ENCODE assay signal across 27 cellular contexts in the genomic region with DNA sequence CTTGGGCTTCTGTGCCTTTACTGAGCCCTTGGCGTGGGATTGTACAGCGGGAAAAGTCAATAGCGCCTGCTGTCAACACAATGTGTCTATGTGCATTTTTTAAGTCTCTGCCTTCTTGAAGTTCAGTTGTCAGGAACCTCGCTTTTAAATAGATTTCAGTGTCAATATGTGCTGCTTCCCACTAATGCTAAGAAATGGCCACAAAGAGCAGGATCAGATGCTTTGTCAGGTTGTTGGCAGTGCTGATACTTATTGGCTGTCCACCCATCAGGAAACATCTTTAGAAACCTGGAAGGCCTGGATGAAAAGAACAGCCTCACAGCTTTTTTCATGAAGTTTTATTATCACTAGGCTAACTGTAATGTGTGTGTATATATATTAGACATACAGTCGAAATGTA.
"Had no signal": no experiment of that assay in that cellular context is flagged by ENCODE, and none has a peak within 500 bp of the region (broad histone marks: within the 10 kb centered on the region; RNA-seq: fewer than 3 reads in every experiment).

No MANE protein-coding gene starts in this region.

- H3K36me3 ChIP-seq: left ventricle myocardium inferior, neutrophil, suprapubic skin, thoracic aorta, tibial artery, upper lobe of right lung had no signal

- H3K9ac ChIP-seq: parathyroid adenoma had no signal

- H3K27ac Mint-ChIP-seq: mesothelial cell of epicardium; naive B cell; natural killer cell; stimulated activated naive B cell treated with anti-CD40 and anti-IgM and Interleukin-4, amounts not matched to agents 10 μg/mL and 1 μg/mL and 100 μg/mL, for 72 hours; stimulated activated naive CD8-positive, alpha-beta T cell treated with anti-CD3 and anti-CD28 coated beads, Interleukin-15, Interleukin-2, amounts not matched to agents 100 ng/mL and 50 ng/mL, for 24 hours had no signal

- H3K9me3 Mint-ChIP-seq: stimulated activated naive CD8-positive, alpha-beta T cell treated with anti-CD3 and anti-CD28 coated beads, Interleukin-15, Interleukin-2, amounts not matched to agents 100 ng/mL and 50 ng/mL, for 24 hours had no signal

- H3K9me3 ChIP-seq: neutrophil, thoracic aorta, tibial artery, upper lobe of right lung had no signal

- H3K4me3 Mint-ChIP-seq: mesothelial cell of epicardium; naive B cell; natural killer cell; neural crest cell; stimulated activated naive B cell treated with anti-CD40 and anti-IgM and Interleukin-4, amounts not matched to agents 10 μg/mL and 1 μg/mL and 100 μg/mL, for 72 hours; stimulated activated naive CD8-positive, alpha-beta T cell treated with anti-CD3 and anti-CD28 coated beads, Interleukin-15, Interleukin-2, amounts not matched to agents 100 ng/mL and 50 ng/mL, for 24 hours had no signal

- H2AFZ ChIP-seq: parathyroid adenoma had no signal

- H3K27ac ChIP-seq: left ventricle myocardium inferior, neutrophil, parathyroid adenoma, skin epidermis, suprapubic skin, thoracic aorta, tibial artery, upper lobe of right lung had no signal

- H3K4me1 Mint-ChIP-seq: mesothelial cell of epicardium; naive B cell; natural killer cell; stimulated activated naive B cell treated with anti-CD40 and anti-IgM and Interleukin-4, amounts not matched to agents 10 μg/mL and 1 μg/mL and 100 μg/mL, for 72 hours had no signal

- H3K27me3 ChIP-seq: neutrophil, suprapubic skin, tibial artery, upper lobe of right lung had no signal

- FAIRE-seq: keratinocyte had no signal

- H3K4me1 ChIP-seq: left ventricle myocardium inferior, parathyroid adenoma, suprapubic skin, tibial artery, upper lobe of right lung had no signal

- H3K4me3 ChIP-seq: left ventricle myocardium inferior, lung, skin epidermis, suprapubic skin, thoracic aorta, tibial artery, upper lobe of right lung had no signal

- H3K27me3 Mint-ChIP-seq: stimulated activated naive B cell treated with anti-CD40 and anti-IgM and Interleukin-4, amounts not matched to agents 10 μg/mL and 1 μg/mL and 100 μg/mL, for 72 hours; stimulated activated naive CD8-positive, alpha-beta T cell treated with anti-CD3 and anti-CD28 coated beads, Interleukin-15, Interleukin-2, amounts not matched to agents 100 ng/mL and 50 ng/mL, for 24 hours had no signal

- DNase-seq: head of caudate nucleus; hippocampal formation; left colon; left ventricle myocardium inferior; mesendoderm; naive B cell; natural killer cell; occipital lobe; right cardiac atrium; stimulated activated CD4-positive, alpha-beta T cell treated with anti-CD3 and anti-CD28 coated beads, Interleukin-12 subunit alpha, Interleukin-12 subunit beta, amount 100 ng/mL, for 4 hours; stimulated activated CD4-positive, alpha-beta T cell treated with anti-CD3 and anti-CD28 coated beads, Interleukin-15, amount 100 ng/mL, for 24 hours; stimulated activated CD4-positive, alpha-beta T cell treated with anti-CD3 and anti-CD28 coated beads, Interleukin-2, amount 100 ng/mL, for 24 hours; stimulated activated CD4-positive, alpha-beta T cell treated with anti-CD3 and anti-CD28 coated beads, Interleukin-4, amount 100 ng/mL, for 1 hour; stimulated activated naive B cell treated with anti-CD40 and anti-IgM and Interleukin-4, amounts not matched to agents 10 μg/mL and 1 μg/mL and 100 μg/mL, for 72 hours; tibial artery; trophoblast cell; upper lobe of right lung had no signal

- H3K79me2 ChIP-seq: parathyroid adenoma had no signal
